ENCODE assay signal across 8 cellular contexts in the genomic region with DNA sequence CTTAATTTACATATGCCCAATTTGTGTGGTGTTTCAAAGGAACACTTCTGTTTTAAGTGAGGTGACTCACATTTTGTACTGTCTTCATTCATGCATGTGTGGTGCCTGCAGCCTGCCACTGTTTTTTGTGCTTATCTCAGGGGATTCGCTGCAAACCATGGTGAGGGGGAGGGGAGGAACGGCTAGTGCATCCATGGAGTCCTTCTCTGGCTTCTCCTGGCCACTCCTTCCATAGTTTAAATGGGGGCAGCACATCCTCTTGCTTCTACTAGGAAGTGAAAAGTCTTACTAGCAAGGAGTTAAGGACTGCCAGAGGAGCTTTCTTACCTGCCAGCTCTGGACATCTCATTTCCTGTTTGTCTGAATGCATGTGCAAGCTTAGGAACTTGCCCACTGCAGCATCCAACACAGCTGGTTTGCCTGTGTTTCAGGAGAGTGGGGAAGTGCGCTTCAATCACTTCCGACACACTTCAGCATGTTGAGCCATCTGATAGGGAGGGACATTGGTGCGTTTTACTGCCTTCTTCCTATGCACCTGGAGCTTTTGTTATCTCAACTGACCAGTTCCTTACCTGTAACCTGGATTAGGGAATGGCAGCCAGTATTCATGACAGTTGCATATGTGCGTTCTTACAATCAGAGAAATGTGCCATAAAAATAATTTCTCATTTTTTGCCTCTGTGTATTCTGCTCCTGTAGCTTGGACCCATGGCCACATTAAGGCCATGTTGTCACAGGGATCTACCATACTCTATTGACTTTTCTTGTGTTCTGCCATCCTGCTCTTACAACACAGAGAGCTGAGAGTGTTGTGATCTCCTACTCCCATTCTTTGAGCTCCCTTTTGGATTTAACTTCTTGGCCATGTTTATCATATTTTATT.
DNase-seq lines count a peak whose midpoint lies in the region; ATAC-seq, FAIRE-seq and TF ChIP-seq lines count a peak whose summit lies in the region.

No MANE protein-coding gene starts in this region.

- no peak overlapping the region for H3K18ac ChIP-seq in H1 (ENCODE audit: extremely low read depth, low read length)

- POLR2A ChIA-PET in H1 (lab: Charles Lee; ENCODE audit: partially characterized antibody) = interaction anchor here (1.1 to 1.8 kb wide), 2 partner anchors 12 to 28 kb away, joined by 4 to 5 read pairs; no protein-coding TSS in a partner anchor

- no peaks in the 10 kb centered on the region for H3K36me3 ChIP-seq in H1 (ENCODE audit: control insufficient read depth in 2 of 4, insufficient read depth in 4 of 4, low read length in 3 of 4)

- in situ Hi-C loops in KBM-7 (cut with MboI; ENCODE audit: low pct_unique_long_range_greater_than_20kb, low sequenced_read_pairs) = no loop called here

- 0 out of 2 replicates have a peak overlapping the region, but pooled peaks have one; percentile 28 for H2AK5ac ChIP-seq in H1 (ENCODE audit: low read depth, low read length)

- no peak overlapping the region for H2AFZ ChIP-seq in H1 (ENCODE audit: low read length)

- no peak overlapping the region for H4K91ac ChIP-seq in H1 (replicated peaks; ENCODE audit: insufficient read length, low read length)

- no peak overlapping the region for H3K4ac ChIP-seq in H1 (replicated peaks; ENCODE audit: insufficient read length, low read depth, low read length)

- no peak overlapping the region for H4K5ac ChIP-seq in H1 (ENCODE audit: insufficient read length, low read depth, low read length)

- no peak overlapping the region for H3K56ac ChIP-seq in H1 (replicated peaks; ENCODE audit: insufficient read length, low read depth, low read length)

- no peak overlapping the region for H3K23ac ChIP-seq in H1 (ENCODE audit: insufficient read length)

- DNase-seq in KBM-7 = peak; percentile 66
- no peak for DNase-seq in H1 (ENCODE audit: low read depth in 1 of 2, low spot score in 2 of 2)
- no peak for DNase-seq in NCI-H226
- DNase-seq in amygdala (lab: John Stamatoyannopoulos, UW) = no peak
- no peak for DNase-seq in KG1 (lab: John Stamatoyannopoulos, UW)
- DNase-seq in posterior vena cava (ENCODE audit: low spot score) = no peak

- peaks cover 8 to 26% (median 17%) of the 10 kb centered on the region in 4 experiments; a peak in 5 of 7 replicates for H3K4me1 ChIP-seq in H1 (replicated peaks in 1 of 4; ENCODE audit: control insufficient read depth in 3 of 4, insufficient read depth in 4 of 4, low read length in 3 of 4)

- 68% methylated on average over 6 of the region's 6 CpGs; no CpG with 5 or more reads in 1 of the 2 experiments for WGBS in H1 (ENCODE audit: extremely low coverage in 1 of 2, insufficient coverage in 1 of 2, insufficient read length in 1 of 2, insufficient replicate concordance in 2 of 2, low coverage in 1 of 2, low lambda C conversion rate in 2 of 2, missing lambda C conversion rate in 1 of 2), 2 experiments

- TF ChIP-seq POLR2A in H1 (IDR thresholded peaks at IDR 0.05; ENCODE audit: control extremely low read depth in 1 of 2, low read depth in 2 of 2, low read length in 2 of 2) = no peak

- FAIRE-seq in H1 (lab: Jason Lieb, UNC) = no peak

- ATAC-seq in GM18858 (IDR thresholded peaks at IDR 0.05; ENCODE audit: unreplicated experiment) (peak; percentile 64), GM21723 (IDR thresholded peaks at IDR 0.05; ENCODE audit: unreplicated experiment) (peak; percentile 72)

- TF ChIP-seq EP300 in H1 (IDR thresholded peaks at IDR 0.05; ENCODE audit: borderline replicate concordance in 1 of 2, low read depth in 2 of 2, low read length in 2 of 2) = no peak

- H4K20me1 ChIP-seq in H1 (replicated peaks in 1 of 2; ENCODE audit: control insufficient read depth in 1 of 2, insufficient read depth in 2 of 2, low read length in 2 of 2) = peaks cover 2 to 4% of the 10 kb centered on the region in 2 experiments

- H2BK12ac ChIP-seq in H1 (ENCODE audit: low read depth, low read length) = no peak overlapping the region; the same call in 1 of the 2 replicates

- H3K79me2 ChIP-seq in H1 (ENCODE audit: control insufficient read depth in 1 of 2, insufficient read depth in 2 of 2, low read length in 2 of 2) = peaks cover 3 to 95% of the 10 kb centered on the region in 2 experiments; a peak in 3 of 4 replicates

- no peak for TF ChIP-seq RAD21 in H1 (IDR thresholded peaks at IDR 0.05 in 1 of 2, conservative IDR thresholded peaks at IDR 0.05 in 1 of 2; ENCODE audit: low read depth in 2 of 2, low read length in 2 of 2)

- TF ChIP-seq CTCF in H1 (IDR thresholded peaks at IDR 0.05; ENCODE audit: control extremely low read depth in 1 of 3, insufficient read depth in 1 of 3, low read depth in 1 of 3, low read length in 3 of 3) = no peak

- H2BK120ac ChIP-seq in H1 (replicated peaks; ENCODE audit: low read depth, low read length) = no peak overlapping the region

- peak overlapping the region; percentile 48; the same call in 1 of the 2 replicates for H3K27ac ChIP-seq in H1 (ENCODE audit: low read depth, low read length)

- H2BK5ac ChIP-seq in H1 (ENCODE audit: low read depth, low read length) = 0 out of 2 replicates have a peak overlapping the region, but pooled peaks have one; percentile 1

- no peak overlapping the region; a peak in 1 of 7 replicates for H3K9ac ChIP-seq in H1 (replicated peaks in 1 of 4; ENCODE audit: extremely low read depth in 1 of 4, low read depth in 3 of 4, low read length in 3 of 4)

- H3K27me3 ChIP-seq in H1 (replicated peaks in 1 of 4; ENCODE audit: control insufficient read depth in 3 of 4, extremely low read depth in 1 of 4, insufficient read depth in 3 of 4, low read length in 3 of 4) = no peaks in the 10 kb centered on the region

- peak overlapping the region in 1 of 4 experiments; percentile 2; a peak in 1 of 8 replicates for H3K4me3 ChIP-seq in H1 (ENCODE audit: extremely low read depth in 1 of 4, insufficient read depth in 2 of 4, low read depth in 3 of 4, low read length in 4 of 4)

- no peak overlapping the region for H2BK20ac ChIP-seq in H1 (ENCODE audit: low read length)

- CTCF ChIA-PET in H1 (lab: Charles Lee; ENCODE audit: partially characterized antibody) = interaction anchor here (1.1 to 2.0 kb wide), 4 partner anchors 11 to 46 kb away, joined by 3 to 10 read pairs (median 5); no protein-coding TSS in a partner anchor

- intact Hi-C loops in posterior vena cava (cut with DNase I) = no loop called here

- H3K14ac ChIP-seq in H1 (ENCODE audit: insufficient read length) = no peak overlapping the region

- no peak overlapping the region for H4K8ac ChIP-seq in H1 (ENCODE audit: extremely low read depth, insufficient read depth, low read length)

- H3K9me3 ChIP-seq in H1 (ENCODE audit: insufficient read depth in 2 of 2, low read depth in 1 of 2, low read length in 1 of 2) = no peaks in the 10 kb centered on the region

- H3K79me1 ChIP-seq in H1 (ENCODE audit: low read depth, low read length) = peaks cover 11% of the 10 kb centered on the region

- no peaks in the 10 kb centered on the region for H3K23me2 ChIP-seq in H1 (ENCODE audit: low read depth, low read length)

- H3K4me2 ChIP-seq in H1 (ENCODE audit: insufficient read depth in 1 of 2, low read depth in 2 of 2, low read length in 2 of 2) = peak overlapping the region; percentile 41 to 47

- no peak overlapping the region for H2BK15ac ChIP-seq in H1 (ENCODE audit: low read length)

TF ChIP-seq in H1, 55 proteins besides CTCF, POLR2A, EP300 and RAD21:
- TF ChIP-seq RNF2 (IDR thresholded peaks at IDR 0.05; ENCODE audit: borderline replicate concordance, low read depth, low read length, missing control alignments, poor library complexity, severe bottlenecking) = no peak
- no peak for TF ChIP-seq BACH1 (IDR thresholded peaks at IDR 0.05; ENCODE audit: low read length)
- TF ChIP-seq MAFK (IDR thresholded peaks at IDR 0.05; ENCODE audit: low read depth, low read length) = no peak
- TF ChIP-seq TBP (IDR thresholded peaks at IDR 0.05; ENCODE audit: low read depth, low read length) = no peak
- no peak for TF ChIP-seq SP4 (IDR thresholded peaks at IDR 0.05; ENCODE audit: low read length)
- TF ChIP-seq, protein P1, sequence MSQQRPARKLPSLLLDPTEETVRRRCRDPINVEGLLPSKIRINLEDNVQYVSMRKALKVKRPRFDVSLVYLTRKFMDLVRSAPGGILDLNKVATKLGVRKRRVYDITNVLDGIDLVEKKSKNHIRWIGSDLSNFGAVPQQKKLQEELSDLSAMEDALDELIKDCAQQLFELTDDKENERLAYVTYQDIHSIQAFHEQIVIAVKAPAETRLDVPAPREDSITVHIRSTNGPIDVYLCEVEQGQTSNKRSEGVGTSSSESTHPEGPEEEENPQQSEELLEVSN (IDR thresholded peaks at IDR 0.05) = no peak
- no peak for TF ChIP-seq JUN (IDR thresholded peaks at IDR 0.05; ENCODE audit: low read depth, low read length)
- no peak for TF ChIP-seq EZH2 (IDR thresholded peaks at IDR 0.05; ENCODE audit: low read depth, low read length, severe bottlenecking)
- TF ChIP-seq, protein P2, sequence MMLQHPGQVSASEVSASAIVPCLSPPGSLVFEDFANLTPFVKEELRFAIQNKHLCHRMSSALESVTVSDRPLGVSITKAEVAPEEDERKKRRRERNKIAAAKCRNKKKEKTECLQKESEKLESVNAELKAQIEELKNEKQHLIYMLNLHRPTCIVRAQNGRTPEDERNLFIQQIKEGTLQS (IDR thresholded peaks at IDR 0.05; ENCODE audit: insufficient read depth, low read depth, low read length) = no peak
- TF ChIP-seq CREB1 (IDR thresholded peaks at IDR 0.05) = no peak
- no peak for TF ChIP-seq POLR2AphosphoS5 (IDR thresholded peaks at IDR 0.05; ENCODE audit: low read depth, low read length)
- no peak for TF ChIP-seq HDAC6 (IDR thresholded peaks at IDR 0.05; ENCODE audit: low read depth, low read length)
- TF ChIP-seq YY1 (IDR thresholded peaks at IDR 0.05; ENCODE audit: low read depth, low read length) = no peak
- no peak for TF ChIP-seq SAP30 (IDR thresholded peaks at IDR 0.05; ENCODE audit: insufficient read depth, insufficient replicate concordance, low read length)
- TF ChIP-seq USF2 (IDR thresholded peaks at IDR 0.05; ENCODE audit: low read length) = no peak
- no peak for TF ChIP-seq CBX8 (IDR thresholded peaks at IDR 0.05; ENCODE audit: borderline replicate concordance, low read depth, low read length)
- no peak for TF ChIP-seq EGR1 (IDR thresholded peaks at IDR 0.05; ENCODE audit: borderline replicate concordance, low read depth, low read length)
